In genomic region chr18:21777814-21778213, GRCh38 we compare ENCODE assay signal across 13 cellular contexts. TPM values are rescaled to one million over a fixed set of nuclear protein-coding genes. Genes with fewer than 3 reads are reported as not detected.
DNase-seq lines count a peak whose midpoint lies in the region; ATAC-seq and TF ChIP-seq lines count a peak whose summit lies in the region.
"Had no signal": no experiment of that assay in that cellular context is flagged by ENCODE, and none has a peak within 500 bp of the region (broad histone marks: within the 10 kb centered on the region; RNA-seq: fewer than 3 reads in every experiment).

No MANE protein-coding gene starts in this region.

- no peaks in the 10 kb centered on the region for H3K9me3 Mint-ChIP-seq in CD4-positive, alpha-beta T cell
- peaks cover 4% of the 10 kb centered on the region for H3K9me3 Mint-ChIP-seq in T-helper 2 cell treated with Interferon-gamma antibody and Interleukin-4, amounts not matched to agents 5 μg/mL and 100 μg/mL, for 36 hours

- CTCF ChIA-PET in CD4-positive, alpha-beta T cell (lab: Charles Lee), result no interaction called here

- H3K27me3 ChIP-seq in CD4-positive, alpha-beta T cell (ENCODE audit: control insufficient read depth, insufficient read depth, low read length), result no peaks in the 10 kb centered on the region

- no peak for DNase-seq in CD4-positive, alpha-beta T cell
- DNase-seq in LNCaP clone FGC (ENCODE audit: low read depth), result peak; percentile 17
- no peak for DNase-seq in T-helper 2 cell treated with Interferon-gamma antibody and Interleukin-4, amounts not matched to agents 5 μg/mL and 100 μg/mL, for 36 hours (ENCODE audit: low spot score)
- no peak for DNase-seq in activated gamma-delta T cell (lab: John Stamatoyannopoulos, UW)
- DNase-seq in iPS-NIHi7 (ENCODE audit: extremely low spot score), result no peak
- DNase-seq in NCI-H2029 (lab: John Stamatoyannopoulos, UW), result no peak
- DNase-seq: activated T-cell treated with anti-CD3 and anti-CD28 coated beads, Interleukin-2, amount 50 U/mL, for 1 hour; NCI-H226; retina; substantia nigra had no signal

- intact Hi-C loops in CD4-positive, alpha-beta T cell (cut with DNase I, micrococcal nuclease), result no loop called here

- no peaks in the 10 kb centered on the region for H3K4me1 Mint-ChIP-seq in CD4-positive, alpha-beta T cell (ENCODE audit: low read depth)
- H3K4me1 Mint-ChIP-seq in T-helper 2 cell treated with Interferon-gamma antibody and Interleukin-4, amounts not matched to agents 5 μg/mL and 100 μg/mL, for 36 hours (ENCODE audit: low read depth), result peaks cover 2% of the 10 kb centered on the region
- H3K4me1 Mint-ChIP-seq: brain had no signal

- no peak overlapping the region for H3K27ac ChIP-seq in CD4-positive, alpha-beta T cell (ENCODE audit: low read depth, low read length)

- no peak overlapping the region for H3K4me3 ChIP-seq in LNCaP clone FGC (ENCODE audit: low read depth, low read length)

- H3K4me3 Mint-ChIP-seq in CD4-positive, alpha-beta T cell, result no peak overlapping the region
- H3K4me3 Mint-ChIP-seq in T-helper 2 cell treated with Interferon-gamma antibody and Interleukin-4, amounts not matched to agents 5 μg/mL and 100 μg/mL, for 36 hours, result no peak overlapping the region
- H3K4me3 Mint-ChIP-seq: brain had no signal

- ATAC-seq in CD4-positive, alpha-beta T cell (ENCODE audit: poor library complexity), result no peak
- ATAC-seq in GM19324 (IDR thresholded peaks at IDR 0.05; ENCODE audit: low FRiP score, unreplicated experiment) (peak; percentile 55), HG02623 (IDR thresholded peaks at IDR 0.05; ENCODE audit: unreplicated experiment) (peak; percentile 71)

- H3K9me3 ChIP-seq in CD4-positive, alpha-beta T cell (ENCODE audit: control insufficient read depth, low read length), result no peaks in the 10 kb centered on the region

- POLR2A ChIA-PET in CD4-positive, alpha-beta T cell (lab: Charles Lee), result interaction anchor here (0.6 kb wide), 1 partner anchor 28 kb away, joined by 3 read pairs; no protein-coding TSS in a partner anchor

- no peaks in the 10 kb centered on the region for H3K27me3 Mint-ChIP-seq in CD4-positive, alpha-beta T cell
- H3K27me3 Mint-ChIP-seq in T-helper 2 cell treated with Interferon-gamma antibody and Interleukin-4, amounts not matched to agents 5 μg/mL and 100 μg/mL, for 36 hours (ENCODE audit: low read depth), result no peaks in the 10 kb centered on the region
- H3K27me3 Mint-ChIP-seq: brain had no signal

- peak overlapping the region; percentile 40 for H3K27ac Mint-ChIP-seq in CD4-positive, alpha-beta T cell
- H3K27ac Mint-ChIP-seq in T-helper 2 cell treated with Interferon-gamma antibody and Interleukin-4, amounts not matched to agents 5 μg/mL and 100 μg/mL, for 36 hours, result no peak overlapping the region

- TF ChIP-seq CTCF in CD4-positive, alpha-beta T cell (IDR thresholded peaks at IDR 0.05), result no peak
- no peak for TF ChIP-seq CTCF in LNCaP clone FGC (IDR thresholded peaks at IDR 0.05; ENCODE audit: control insufficient read depth, extremely low read depth, insufficient read depth)

- peaks cover 79% of the 10 kb centered on the region for H3K36me3 Mint-ChIP-seq in CD4-positive, alpha-beta T cell (ENCODE audit: low read depth)
- H3K36me3 Mint-ChIP-seq in T-helper 2 cell treated with Interferon-gamma antibody and Interleukin-4, amounts not matched to agents 5 μg/mL and 100 μg/mL, for 36 hours (ENCODE audit: low read depth), result peaks cover 38% of the 10 kb centered on the region

RNA-seq across cellular contexts. Expression of gene MIB1, which starts 37.2 kb away (rescaled TPM):
- 10 to 100 TPM; 13.6 to 15.3 TPM for total RNA-seq in CD4-positive, alpha-beta T cell
